24 cellular contexts compared by ENCODE assay signal in genomic region chr9:117153021-117153420, GRCh38.
DNase-seq lines count a peak whose midpoint lies in the region; ATAC-seq, FAIRE-seq and TF ChIP-seq lines count a peak whose summit lies in the region.
"Had no signal": no experiment of that assay in that cellular context is flagged by ENCODE, and none has a peak within 500 bp of the region (broad histone marks: within the 10 kb centered on the region; RNA-seq: fewer than 3 reads in every experiment).

No MANE protein-coding gene starts in this region.

- peak; percentile 16 for FAIRE-seq in D721Med (lab: Jason Lieb, UNC)
- FAIRE-seq: pancreas had no signal

- intact Hi-C loops in mammary epithelial cell (cut with micrococcal nuclease) = no loop called here
- intact Hi-C loops in CD8-positive, alpha-beta T cell (cut with DNase I, micrococcal nuclease) = no loop called here

- no peak overlapping the region for H3K27ac ChIP-seq in mammary epithelial cell (ENCODE audit: insufficient read depth, low read depth, low read length)
- no peak overlapping the region for H3K27ac ChIP-seq in CD8-positive, alpha-beta T cell (ENCODE audit: low read depth, low read length)
- H3K27ac ChIP-seq: BLaER1 treated with 17β-estradiol and CSF1 and Interleukin-3, amounts not matched to agents 10 nM and 100 nM; gastroesophageal sphincter; pancreas; thoracic aorta had no signal

- no peaks in the 10 kb centered on the region for H3K79me2 ChIP-seq in mammary epithelial cell (ENCODE audit: insufficient read depth, low read length)

- WGBS in mammary epithelial cell (ENCODE audit: low coverage, missing lambda C conversion rate) = 0% methylated on average over 1 of the region's 1 CpG

- POLR2A ChIA-PET in CD8-positive, alpha-beta T cell (lab: Charles Lee) = no interaction called here

- no TSS peak for BruUV-seq in mammary epithelial cell (replicated peaks; lab: Mats Ljungman, UMichigan)

- no peak overlapping the region for H3K4me2 ChIP-seq in mammary epithelial cell (ENCODE audit: insufficient read depth, low read depth, low read length)
- H3K4me2 ChIP-seq: BLaER1 treated with 17β-estradiol and CSF1 and Interleukin-3, amounts not matched to agents 10 nM and 100 nM had no signal

- H3K9ac ChIP-seq in mammary epithelial cell (ENCODE audit: insufficient read depth, low read length) = no peak overlapping the region
- H3K9ac ChIP-seq: BLaER1 treated with 17β-estradiol and CSF1 and Interleukin-3, amounts not matched to agents 10 nM and 100 nM had no signal

- peaks cover 5% of the 10 kb centered on the region for H3K4me1 ChIP-seq in mammary epithelial cell (ENCODE audit: insufficient read depth, low read length)
- H3K4me1 ChIP-seq in CD8-positive, alpha-beta T cell (ENCODE audit: insufficient read depth, low read length) = no peaks in the 10 kb centered on the region
- H3K4me1 ChIP-seq: BLaER1 treated with 17β-estradiol and CSF1 and Interleukin-3, amounts not matched to agents 10 nM and 100 nM; gastroesophageal sphincter; pancreas had no signal

- H3K9me3 Mint-ChIP-seq in CD8-positive, alpha-beta T cell = peaks cover 2% of the 10 kb centered on the region
- H3K9me3 Mint-ChIP-seq: T-helper 2 cell treated with Interferon-gamma antibody and Interleukin-4, amounts not matched to agents 5 μg/mL and 100 μg/mL, for 36 hours; WTC11 had no signal

- TF ChIP-seq CTCF in D721Med (IDR thresholded peaks at IDR 0.05; ENCODE audit: insufficient read depth, missing control alignments) (no peak), mammary epithelial cell (conservative IDR thresholded peaks at IDR 0.05 in 1 of 2, IDR thresholded peaks at IDR 0.05 in 1 of 2; ENCODE audit: extremely low read depth in 1 of 2, insufficient read depth in 1 of 2, low read depth in 1 of 2, low read length in 2 of 2) (no peak), kidney epithelial cell (IDR thresholded peaks at IDR 0.05; ENCODE audit: insufficient read depth, low read length, poor library complexity, severe bottlenecking) (no peak)
- no peak for TF ChIP-seq CTCF in CD8-positive, alpha-beta T cell (IDR thresholded peaks at IDR 0.05)

- CTCF ChIA-PET in mammary epithelial cell (lab: Charles Lee; ENCODE audit: low non-redundant PET) = interaction anchor here (0.6 kb wide), 1 partner anchor 129 kb away, joined by 3 read pairs; no protein-coding TSS in a partner anchor
- CTCF ChIA-PET in CD8-positive, alpha-beta T cell (lab: Charles Lee) = interaction anchor here (0.9 kb wide), 1 partner anchor 18 kb away, joined by 3 read pairs; no protein-coding TSS in a partner anchor

- no peaks in the 10 kb centered on the region for H3K9me3 ChIP-seq in mammary epithelial cell (replicated peaks; ENCODE audit: insufficient read depth, low read length)
- no peaks in the 10 kb centered on the region for H3K9me3 ChIP-seq in CD8-positive, alpha-beta T cell (ENCODE audit: low read length)
- H3K9me3 ChIP-seq: BLaER1 treated with 17β-estradiol and CSF1 and Interleukin-3, amounts not matched to agents 10 nM and 100 nM; gastroesophageal sphincter; pancreas; thoracic aorta had no signal

- no peaks in the 10 kb centered on the region for H3K36me3 Mint-ChIP-seq in CD8-positive, alpha-beta T cell
- H3K36me3 Mint-ChIP-seq: activated naive CD8-positive, alpha-beta T cell; natural killer cell treated with Interleukin-12 subunit alpha and Interleukin-12 subunit beta and Interleukin-15 and Interleukin-18, amount 100 ng/mL, for 72 hours; WTC11 had no signal

- H3K4me3 ChIP-seq in mammary epithelial cell (replicated peaks in 1 of 3; ENCODE audit: insufficient read depth in 1 of 3, low read depth in 2 of 3, low read length in 3 of 3) = no peak overlapping the region
- no peak overlapping the region for H3K4me3 ChIP-seq in kidney epithelial cell (ENCODE audit: low read depth, low read length)
- H3K4me3 ChIP-seq in CD8-positive, alpha-beta T cell (ENCODE audit: low read depth, low read length) = no peak overlapping the region
- H3K4me3 ChIP-seq: BLaER1 treated with 17β-estradiol and CSF1 and Interleukin-3, amounts not matched to agents 10 nM and 100 nM; gastroesophageal sphincter; pancreas; thoracic aorta had no signal

- H3K27me3 ChIP-seq in mammary epithelial cell (ENCODE audit: insufficient read depth, low read length) (no peaks in the 10 kb centered on the region), kidney epithelial cell (ENCODE audit: control insufficient read depth, insufficient read depth, low read length) (no peaks in the 10 kb centered on the region)
- H3K27me3 ChIP-seq in CD8-positive, alpha-beta T cell (ENCODE audit: insufficient read depth, low read length) = no peaks in the 10 kb centered on the region
- H3K27me3 ChIP-seq: BLaER1 treated with 17β-estradiol and CSF1 and Interleukin-3, amounts not matched to agents 10 nM and 100 nM; gastroesophageal sphincter; pancreas had no signal

- no peak overlapping the region for H2AFZ ChIP-seq in mammary epithelial cell (ENCODE audit: low read depth, low read length)

- H4K20me1 ChIP-seq in mammary epithelial cell (ENCODE audit: insufficient read depth, low read length) = no peaks in the 10 kb centered on the region
- H4K20me1 ChIP-seq: BLaER1 treated with 17β-estradiol and CSF1 and Interleukin-3, amounts not matched to agents 10 nM and 100 nM had no signal

- DNase-seq in D721Med (ENCODE audit: insufficient read length, low spot score) (no peak), M059J (ENCODE audit: low read depth) (peak; percentile 39), mammary epithelial cell (peak; percentile 58), kidney epithelial cell (ENCODE audit: low read depth) (peak; percentile 19), dermis blood vessel endothelial cell (no peak), cerebellar cortex (ENCODE audit: low spot score) (no peak)
- DNase-seq in CD8-positive, alpha-beta T cell = no peak
- DNase-seq: aorta; cerebellar nuclear complex; DMS 273 treated with DMSO at 0.1 percent for 48 hours; NCI-H1105; NCI-H2081; NCI-H226; pancreas; right cardiac atrium; stimulated activated naive CD8-positive, alpha-beta T cell treated with anti-CD3 and anti-CD28 coated beads, Interleukin-15, Interleukin-2, amounts not matched to agents 100 U/mL and 50 U/mL, for 24 hours had no signal

- no peaks in the 10 kb centered on the region for H3K4me1 Mint-ChIP-seq in CD8-positive, alpha-beta T cell (ENCODE audit: low read depth)
- H3K4me1 Mint-ChIP-seq: WTC11 had no signal

- H3K27me3 Mint-ChIP-seq in CD8-positive, alpha-beta T cell (ENCODE audit: low read depth) = no peaks in the 10 kb centered on the region
- H3K27me3 Mint-ChIP-seq: activated naive CD8-positive, alpha-beta T cell; natural killer cell treated with Interleukin-12 subunit alpha and Interleukin-12 subunit beta and Interleukin-15 and Interleukin-18, amount 100 ng/mL, for 72 hours had no signal

- ATAC-seq in HG03045 (IDR thresholded peaks at IDR 0.05; ENCODE audit: unreplicated experiment) = no peak
- ATAC-seq in CD8-positive, alpha-beta T cell = no peak
- ATAC-seq: gastroesophageal sphincter; natural killer cell treated with Interleukin-12 subunit alpha and Interleukin-12 subunit beta and Interleukin-15 and Interleukin-18, amount 100 ng/mL, for 72 hours; pancreas; right cardiac atrium; stimulated activated naive CD8-positive, alpha-beta T cell treated with anti-CD3 and anti-CD28 coated beads, Interleukin-15, Interleukin-2, amounts not matched to agents 100 U/mL and 50 U/mL, for 24 hours; WTC11 had no signal

- no peak overlapping the region for H3K4me3 Mint-ChIP-seq in CD8-positive, alpha-beta T cell
- H3K4me3 Mint-ChIP-seq: activated naive CD8-positive, alpha-beta T cell; natural killer cell treated with Interleukin-12 subunit alpha and Interleukin-12 subunit beta and Interleukin-15 and Interleukin-18, amount 100 ng/mL, for 72 hours; T-helper 2 cell treated with Interferon-gamma antibody and Interleukin-4, amounts not matched to agents 5 μg/mL and 100 μg/mL, for 36 hours; WTC11 had no signal

- in situ Hi-C loops in mammary epithelial cell (cut with MboI; ENCODE audit: low sequenced_read_pairs in 2 of 2) = loop anchor here in 1 of 2 donors (25.0 kb wide), 1 partner anchor 416 kb away; no protein-coding TSS in a partner anchor

- no peak overlapping the region for H3K27ac Mint-ChIP-seq in CD8-positive, alpha-beta T cell
- H3K27ac Mint-ChIP-seq: activated naive CD8-positive, alpha-beta T cell; natural killer cell treated with Interleukin-12 subunit alpha and Interleukin-12 subunit beta and Interleukin-15 and Interleukin-18, amount 100 ng/mL, for 72 hours; T-helper 2 cell treated with Interferon-gamma antibody and Interleukin-4, amounts not matched to agents 5 μg/mL and 100 μg/mL, for 36 hours; WTC11 had no signal

- dilution Hi-C loops in mammary epithelial cell (cut with HindIII; ENCODE audit: low sequenced_read_pairs) = no loop called here

- H3K36me3 ChIP-seq in mammary epithelial cell (ENCODE audit: insufficient read depth, low read length) (no peaks in the 10 kb centered on the region), kidney epithelial cell (ENCODE audit: control insufficient read depth, insufficient read depth, low read length) (no peaks in the 10 kb centered on the region)
- H3K36me3 ChIP-seq in CD8-positive, alpha-beta T cell (ENCODE audit: insufficient read depth, low read length) = no peaks in the 10 kb centered on the region
- H3K36me3 ChIP-seq: BLaER1 treated with 17β-estradiol and CSF1 and Interleukin-3, amounts not matched to agents 10 nM and 100 nM; gastroesophageal sphincter; pancreas; thoracic aorta had no signal

Comparison
In these comparisons a context has a peak if more than half of its experiments do, and no peak if none do; other contexts are left out.
1. DNase-seq: peak in M059J (single experiment), mammary epithelial cell (single experiment) and kidney epithelial cell (single experiment); none in D721Med (single experiment), dermis blood vessel endothelial cell (single experiment), cerebellar cortex (single experiment) and CD8-positive, alpha-beta T cell (0 of 7).